Comparison of ENCODE assay signal across 17 cellular contexts in genomic region chr11:72768581-72768980, GRCh38.
"Had no signal": no experiment of that assay in that cellular context is flagged by ENCODE, and none has a peak within 500 bp of the region (broad histone marks: within the 10 kb centered on the region; RNA-seq: fewer than 3 reads in every experiment).

No MANE protein-coding gene starts in this region.

- H3K4me3 ChIP-seq: esophagus squamous epithelium, gastroesophageal sphincter, left ventricle myocardium inferior, lower lobe of right lung, testis, tibial nerve had no signal

- DNase-seq: cerebellar nuclear complex; esophagus squamous epithelium; foreskin fibroblast; glutamatergic neuron; left ventricle myocardium inferior; lower lobe of right lung; mesendoderm; naive B cell; small intestine; stimulated activated CD4-positive, alpha-beta T cell treated with anti-CD3 and anti-CD28 coated beads, Interleukin-12 subunit alpha, Interleukin-12 subunit beta, amount 100 ng/mL, for 4 hours; testis had no signal

- ATAC-seq: gastroesophageal sphincter, lower lobe of right lung had no signal

- H3K27me3 Mint-ChIP-seq: naive B cell; stimulated activated naive CD8-positive, alpha-beta T cell treated with anti-CD3 and anti-CD28 coated beads, Interleukin-15, Interleukin-2, amounts not matched to agents 100 ng/mL and 50 ng/mL, for 24 hours had no signal

- H3K27ac ChIP-seq: esophagus squamous epithelium, gastroesophageal sphincter, left ventricle myocardium inferior, lower lobe of right lung, neutrophil, testis, tibial nerve had no signal

- H3K9me3 ChIP-seq: esophagus squamous epithelium, gastroesophageal sphincter, left ventricle myocardium inferior, lower lobe of right lung, neutrophil, testis, tibial nerve had no signal

- H3K9me3 Mint-ChIP-seq: dendritic cell treated with granulocyte-macrophage colony-stimulating factor and Interleukin-4, amounts not matched to agents 40 ng/mL and 50 ng/mL, for 4 days; naive B cell; nephron; stimulated activated naive CD8-positive, alpha-beta T cell treated with anti-CD3 and anti-CD28 coated beads, Interleukin-15, Interleukin-2, amounts not matched to agents 100 ng/mL and 50 ng/mL, for 24 hours had no signal

- H3K4me3 Mint-ChIP-seq: dendritic cell treated with granulocyte-macrophage colony-stimulating factor and Interleukin-4, amounts not matched to agents 40 ng/mL and 50 ng/mL, for 4 days; naive B cell; nephron; stimulated activated naive CD8-positive, alpha-beta T cell treated with anti-CD3 and anti-CD28 coated beads, Interleukin-15, Interleukin-2, amounts not matched to agents 100 ng/mL and 50 ng/mL, for 24 hours had no signal

- H3K27ac Mint-ChIP-seq: dendritic cell treated with granulocyte-macrophage colony-stimulating factor and Interleukin-4, amounts not matched to agents 40 ng/mL and 50 ng/mL, for 4 days had no signal

- H3K36me3 ChIP-seq: left ventricle myocardium inferior, lower lobe of right lung, neutrophil had no signal
